8 cellular contexts compared by ENCODE assay signal in genomic region chr19:10565567-10566407, GRCh38. TPM values are rescaled to one million over a fixed set of nuclear protein-coding genes. Genes with fewer than 3 reads are reported as not detected.
DNase-seq lines count a peak whose midpoint lies in the region; ATAC-seq and TF ChIP-seq lines count a peak whose summit lies in the region.

Gene KRI1 (minus strand): TSS chr19:10566010. CDS start chr19:10565999, 11 bp downstream.

- H3K9ac ChIP-seq in KMS-11 = peak within 1 kb of the TSS; percentile 90

- intact Hi-C loops in Panc1 (cut with micrococcal nuclease; ENCODE audit: unreplicated experiment) = loop anchor here (5.0 kb wide), 1 partner anchor 132 kb away; no protein-coding TSS in a partner anchor
- intact Hi-C loops in esophagus muscularis mucosa (cut with DNase I) = loop anchor here (5.0 to 10.0 kb wide), 2 partner anchors 63 to 161 kb away; partner anchors contain the start of genes CDC37 and KEAP1

- POLR2A ChIA-PET in Panc1 (lab: Charles Lee) = interaction anchor here (0.5 kb wide), 1 partner anchor 1732 kb away, joined by 3 read pairs; no protein-coding TSS in a partner anchor

- H3K27me3 Mint-ChIP-seq in activated T-cell treated with anti-CD3 and anti-CD28 coated beads, Interleukin-2, amount 50 U/mL, for 4 hours (ENCODE audit: low read depth) = no peaks in the 10 kb centered on the region

- H3K9me3 ChIP-seq in Panc1 (ENCODE audit: control insufficient read depth, insufficient read depth, low read depth, low read length) (no peaks in the 10 kb centered on the region), esophagus muscularis mucosa (no peaks in the 10 kb centered on the region)

- TF ChIP-seq CTCF in KMS-11 (conservative IDR thresholded peaks at IDR 0.05; ENCODE audit: low read depth, low read length) (no peak), Panc1 (IDR thresholded peaks at IDR 0.05) (no peak), esophagus muscularis mucosa (IDR thresholded peaks at IDR 0.05) (peak in 1 of 3 experiments; percentile 40)

- H3K4me1 ChIP-seq in KMS-11 (ENCODE audit: low read depth, poor library complexity, severe bottlenecking) = peaks cover 38% of the 10 kb centered on the region
- peaks cover 23% of the 10 kb centered on the region for H3K4me1 ChIP-seq in Panc1 (ENCODE audit: control insufficient read depth, insufficient read depth, low read length)
- H3K4me1 ChIP-seq in esophagus muscularis mucosa = peaks cover 36 to 49% (median 45%) of the 10 kb centered on the region in 4 donors

- H4K20me1 ChIP-seq in KMS-11 (ENCODE audit: insufficient read depth) = no peaks in the 10 kb centered on the region

- DNase-seq in DMS79 (lab: John Stamatoyannopoulos, UW) = peak; percentile 89
- no peak for DNase-seq in Panc1 (ENCODE audit: low read depth, low spot score)
- DNase-seq in activated T-cell treated with anti-CD3 and anti-CD28 coated beads, Interleukin-2, amount 50 U/mL, for 4 hours = peak; percentile 99
- DNase-seq in esophagus muscularis mucosa (ENCODE audit: extremely low spot score) = peak; percentile 100
- peak; percentile 98 for DNase-seq in myocyte (ENCODE audit: low read depth)
- DNase-seq in stimulated activated CD8-positive, alpha-beta memory T cell treated with anti-CD3 and anti-CD28 coated beads, Interleukin-7, amount 100 ng/mL, for 4 hours (ENCODE audit: low read depth in 2 of 2) = peak; percentile 96 to 98

- TF ChIP-seq EP300 in esophagus muscularis mucosa (IDR thresholded peaks at IDR 0.05) = peak; percentile 68

- H3K4me3 Mint-ChIP-seq in activated T-cell treated with anti-CD3 and anti-CD28 coated beads, Interleukin-2, amount 50 U/mL, for 4 hours = peak within 1 kb of the TSS; percentile 91

- peaks cover 15% of the 10 kb centered on the region for H3K36me3 Mint-ChIP-seq in activated T-cell treated with anti-CD3 and anti-CD28 coated beads, Interleukin-2, amount 50 U/mL, for 4 hours (ENCODE audit: insufficient read depth)

- peak; percentile 38 for ATAC-seq in GM21723 (IDR thresholded peaks at IDR 0.05; ENCODE audit: unreplicated experiment)
- peak; percentile 72 for ATAC-seq in Panc1
- peak; percentile 57 to 58 for ATAC-seq in activated T-cell treated with anti-CD3 and anti-CD28 coated beads, Interleukin-2, amount 50 U/mL, for 4 hours

- H3K9me3 Mint-ChIP-seq in activated T-cell treated with anti-CD3 and anti-CD28 coated beads, Interleukin-2, amount 50 U/mL, for 4 hours = no peaks in the 10 kb centered on the region

- no TSS peak for BruUV-seq in Panc1 (replicated peaks; lab: Mats Ljungman, UMichigan)

- H3K4me1 Mint-ChIP-seq in activated T-cell treated with anti-CD3 and anti-CD28 coated beads, Interleukin-2, amount 50 U/mL, for 4 hours (ENCODE audit: low read depth) = peaks cover 43% of the 10 kb centered on the region

- H3K27ac ChIP-seq in KMS-11 = peak within 1 kb of the TSS; percentile 69
- peak within 1 kb of the TSS; percentile 67 for H3K27ac ChIP-seq in Panc1 (ENCODE audit: low read length)
- peak within 1 kb of the TSS; percentile 87 to 94 (median 90) for H3K27ac ChIP-seq in esophagus muscularis mucosa (replicated peaks in 1 of 4)

- peaks cover 17% of the 10 kb centered on the region for H3K79me2 ChIP-seq in KMS-11 (ENCODE audit: insufficient read depth, low read depth)

- H3K27me3 ChIP-seq in KMS-11 (ENCODE audit: insufficient read depth, low read depth) (0 out of 2 replicates have a peak, but pooled peaks cover 4% of the 10 kb centered on the region), Panc1 (ENCODE audit: control insufficient read depth, insufficient read depth, low read length) (no peaks in the 10 kb centered on the region), esophagus muscularis mucosa (no peaks in the 10 kb centered on the region)

- TF ChIP-seq POLR2A in esophagus muscularis mucosa (IDR thresholded peaks at IDR 0.05; ENCODE audit: low read depth) = peak; percentile 70

- H3K36me3 ChIP-seq in KMS-11 (ENCODE audit: insufficient read depth) (no peaks in the 10 kb centered on the region), Panc1 (ENCODE audit: control insufficient read depth, insufficient read depth, low read length) (no peaks in the 10 kb centered on the region; the same call in 1 of the 2 replicates), esophagus muscularis mucosa (peaks cover 5 to 30% (median 20%) of the 10 kb centered on the region in 4 donors)

- H3K4me3 ChIP-seq in KMS-11 (IDR thresholded peaks at IDR 0.05; ENCODE audit: insufficient read depth, low read depth, low read length) (no peak within 1 kb of the TSS), Panc1 (ENCODE audit: low read depth in 2 of 2, low read length in 2 of 2) (peak within 1 kb of the TSS; percentile 68 to 69), esophagus muscularis mucosa (peak within 1 kb of the TSS; percentile 81 to 95 (median 90))

- in situ Hi-C loops in Panc1 (cut with HindIII; ENCODE audit: low pct_unique_long_range_greater_than_20kb, low sequenced_read_pairs) = no loop called here

- peak within 1 kb of the TSS; percentile 85 for H3K4me2 ChIP-seq in KMS-11

- CTCF ChIA-PET in Panc1 (lab: Charles Lee) = no interaction called here

- WGBS in esophagus muscularis mucosa = under 1% methylated on average over 18 of the region's 94 CpGs

- peak within 1 kb of the TSS; percentile 45 for H2AFZ ChIP-seq in KMS-11 (ENCODE audit: low read depth)

RNA-seq across cellular contexts. Expression of gene KRI1, which starts in this region (rescaled TPM):
- total RNA-seq in Panc1 (2021; ENCODE audit: unreplicated experiment) (34.5 TPM), esophagus muscularis mucosa (10 to 100 TPM; 13.7 to 23.9 (median 16.0) TPM), myocyte (13.9 and 22.1 TPM in 2 replicates)
- 48.0 TPM for polyA plus RNA-seq in Panc1 (2012; ENCODE audit: insufficient read length)
- total RNA-seq in activated T-cell treated with anti-CD3 and anti-CD28 coated beads, Interleukin-2, amount 50 U/mL, for 4 hours = 10 to 100 TPM; 74.2 to 95.4 (median 87.4) TPM
- 19.5 TPM for polyA plus RNA-seq in myocyte (2012)
